Comparison of ENCODE assay signal across 1 cellular context in the genomic region with DNA sequence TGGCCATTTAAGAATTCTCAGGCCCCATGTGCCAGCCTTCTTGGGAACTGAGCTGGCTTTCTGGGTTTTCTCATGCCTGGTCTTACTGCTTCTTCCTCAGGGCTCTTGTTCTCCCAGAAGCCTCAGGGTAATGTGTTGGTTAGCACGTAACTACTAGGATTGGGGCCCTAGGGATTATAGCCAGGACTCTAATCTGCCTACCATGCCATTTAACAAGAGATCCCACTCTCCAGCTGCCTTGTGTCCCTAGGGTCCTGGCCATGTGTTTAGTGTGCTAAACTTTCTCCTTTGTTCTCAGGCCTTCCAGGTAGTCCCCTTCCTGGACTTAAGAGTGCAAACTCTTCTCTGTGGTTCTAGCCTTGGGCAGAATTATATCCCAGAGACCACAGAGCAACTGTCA.
TF ChIP-seq lines count a peak whose summit lies in the region.

No MANE protein-coding gene starts in this region.

TF ChIP-seq in IMR-90, 13 proteins besides CTCF, POLR2A, EP300 and RAD21:
- TF ChIP-seq MXI1 (IDR thresholded peaks at IDR 0.05; ENCODE audit: borderline replicate concordance, low read depth, low read length): no peak
- TF ChIP-seq RFX5 (IDR thresholded peaks at IDR 0.05; ENCODE audit: low read depth, low read length): no peak
- TF ChIP-seq, protein P1, sequence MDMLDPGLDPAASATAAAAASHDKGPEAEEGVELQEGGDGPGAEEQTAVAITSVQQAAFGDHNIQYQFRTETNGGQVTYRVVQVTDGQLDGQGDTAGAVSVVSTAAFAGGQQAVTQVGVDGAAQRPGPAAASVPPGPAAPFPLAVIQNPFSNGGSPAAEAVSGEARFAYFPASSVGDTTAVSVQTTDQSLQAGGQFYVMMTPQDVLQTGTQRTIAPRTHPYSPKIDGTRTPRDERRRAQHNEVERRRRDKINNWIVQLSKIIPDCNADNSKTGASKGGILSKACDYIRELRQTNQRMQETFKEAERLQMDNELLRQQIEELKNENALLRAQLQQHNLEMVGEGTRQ (IDR thresholded peaks at IDR 0.05; ENCODE audit: low read depth, low read length): no peak
- no peak for TF ChIP-seq SMC3 (IDR thresholded peaks at IDR 0.05; ENCODE audit: low read depth, low read length)
- TF ChIP-seq NFE2L2 (IDR thresholded peaks at IDR 0.05; ENCODE audit: low read depth, low read length): no peak
- no peak for TF ChIP-seq MAFK (IDR thresholded peaks at IDR 0.05; ENCODE audit: low read depth, low read length)
- TF ChIP-seq CEBPB (IDR thresholded peaks at IDR 0.05; ENCODE audit: low read depth, low read length): no peak
- no peak for TF ChIP-seq RCOR1 (IDR thresholded peaks at IDR 0.05; ENCODE audit: insufficient replicate concordance, low read length)
- TF ChIP-seq MAZ (IDR thresholded peaks at IDR 0.05; ENCODE audit: borderline replicate concordance, low read depth, low read length): no peak
- TF ChIP-seq CHD1 (IDR thresholded peaks at IDR 0.05; ENCODE audit: low read depth, low read length): no peak
- TF ChIP-seq BHLHE40 (IDR thresholded peaks at IDR 0.05; ENCODE audit: low read depth, low read length): no peak
- TF ChIP-seq, protein P2, sequence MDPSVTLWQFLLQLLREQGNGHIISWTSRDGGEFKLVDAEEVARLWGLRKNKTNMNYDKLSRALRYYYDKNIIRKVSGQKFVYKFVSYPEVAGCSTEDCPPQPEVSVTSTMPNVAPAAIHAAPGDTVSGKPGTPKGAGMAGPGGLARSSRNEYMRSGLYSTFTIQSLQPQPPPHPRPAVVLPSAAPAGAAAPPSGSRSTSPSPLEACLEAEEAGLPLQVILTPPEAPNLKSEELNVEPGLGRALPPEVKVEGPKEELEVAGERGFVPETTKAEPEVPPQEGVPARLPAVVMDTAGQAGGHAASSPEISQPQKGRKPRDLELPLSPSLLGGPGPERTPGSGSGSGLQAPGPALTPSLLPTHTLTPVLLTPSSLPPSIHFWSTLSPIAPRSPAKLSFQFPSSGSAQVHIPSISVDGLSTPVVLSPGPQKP (IDR thresholded peaks at IDR 0.05; ENCODE audit: borderline replicate concordance, low read depth, low read length): no peak
- no peak for TF ChIP-seq FOS (IDR thresholded peaks at IDR 0.05; ENCODE audit: low read depth, low read length)
TF ChIP-seq in IMR-90: peak in this region for 0.
